In the genomic region with DNA sequence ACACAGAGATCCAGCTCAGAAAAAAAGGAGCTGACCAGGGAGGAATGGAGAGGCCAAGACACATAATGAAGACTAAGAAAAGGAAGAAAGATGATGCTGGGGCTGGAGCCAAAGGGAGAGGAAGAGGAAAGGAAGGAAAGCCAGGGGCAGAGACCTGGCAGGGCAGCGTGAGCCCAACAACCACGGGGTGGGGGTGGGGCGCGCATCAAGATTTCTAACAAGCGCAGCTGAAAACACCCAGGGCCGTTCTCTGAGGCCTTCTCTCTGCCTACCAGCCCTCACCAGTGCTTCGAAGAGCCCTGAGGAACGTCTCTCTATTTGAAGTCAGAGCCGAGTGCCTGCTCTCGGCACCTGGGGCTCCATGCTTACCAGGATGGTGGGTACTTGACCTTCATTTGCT, we compare ENCODE assay signal across 1 cellular context.
TF ChIP-seq lines count a peak whose summit lies in the region.

No MANE protein-coding gene starts in this region.

TF ChIP-seq in H1, 55 proteins besides CTCF, POLR2A, EP300 and RAD21:
- TF ChIP-seq SP2 (IDR thresholded peaks at IDR 0.05; ENCODE audit: low read length) (no peak), YY1 (IDR thresholded peaks at IDR 0.05; ENCODE audit: low read depth, low read length) (no peak), TEAD4 (IDR thresholded peaks at IDR 0.05; ENCODE audit: low read depth, low read length) (no peak), CHD1 (IDR thresholded peaks at IDR 0.05; ENCODE audit: low read depth, low read length) (no peak), KDM1A (IDR thresholded peaks at IDR 0.05; ENCODE audit: borderline replicate concordance, low read length) (no peak)
- TF ChIP-seq, protein P1, sequence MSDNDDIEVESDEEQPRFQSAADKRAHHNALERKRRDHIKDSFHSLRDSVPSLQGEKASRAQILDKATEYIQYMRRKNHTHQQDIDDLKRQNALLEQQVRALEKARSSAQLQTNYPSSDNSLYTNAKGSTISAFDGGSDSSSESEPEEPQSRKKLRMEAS (IDR thresholded peaks at IDR 0.05): no peak
